In genomic region chr4:2793920-2794706, GRCh38 we compare ENCODE assay signal across 8 cellular contexts. TPM values are rescaled to one million over a fixed set of nuclear protein-coding genes. Genes with fewer than 3 reads are reported as not detected.
DNase-seq lines count a peak whose midpoint lies in the region; ATAC-seq and TF ChIP-seq lines count a peak whose summit lies in the region.

No MANE protein-coding gene starts in this region.

- H3K9me3 ChIP-seq in HUES64 (ENCODE audit: insufficient read depth, low read depth, low read length) = no peaks in the 10 kb centered on the region
- no peaks in the 10 kb centered on the region for H3K9me3 ChIP-seq in heart left ventricle
- no peaks in the 10 kb centered on the region for H3K9me3 ChIP-seq in gastrocnemius medialis

- no peak for TF ChIP-seq POLR2A in heart left ventricle (IDR thresholded peaks at IDR 0.05)
- no peak for TF ChIP-seq POLR2A in gastrocnemius medialis (IDR thresholded peaks at IDR 0.05)

- 80% methylated on average over 14 of the region's 14 CpGs for WGBS in HUES64
- whole genome bisulfite sequencing in heart left ventricle, 4 donors = 11 to 35% (median 18%) methylated on average over 7 to 14 of the region's 14 CpGs

- peak overlapping the region; percentile 88 for H3K4me3 Mint-ChIP-seq in activated T-helper 1 cell treated with anti-CD3 and anti-CD28 coated beads, Interleukin-12 subunit alpha, Interleukin-12 subunit beta, Interleukin-2, Interleukin-4 antibody, amounts not matched to agents 30 ng/mL and 10 ng/mL and 1 ng/mL, durations not matched to agents 14 hours and 24 hours and 36 hours

- peak overlapping the region; percentile 52 for H3K27ac Mint-ChIP-seq in activated T-helper 1 cell treated with anti-CD3 and anti-CD28 coated beads, Interleukin-12 subunit alpha, Interleukin-12 subunit beta, Interleukin-2, Interleukin-4 antibody, amounts not matched to agents 30 ng/mL and 10 ng/mL and 1 ng/mL, durations not matched to agents 14 hours and 24 hours and 36 hours

- intact Hi-C loops in activated T-helper 1 cell treated with anti-CD3 and anti-CD28 coated beads, Interleukin-12 subunit alpha, Interleukin-12 subunit beta, Interleukin-2, Interleukin-4 antibody, amounts not matched to agents 30 ng/mL and 10 ng/mL and 1 ng/mL, durations not matched to agents 14 hours and 24 hours and 36 hours (cut with micrococcal nuclease) = no loop called here
- intact Hi-C loops in heart left ventricle (cut with DNase I) = loop anchor here in 1 of 10 donors (5.0 kb wide), 1 partner anchor 37 kb away; the partner anchor contains the start of gene TNIP2
- intact Hi-C loops in gastrocnemius medialis (cut with DNase I; ENCODE audit: low total_unique reads) = no loop called here

- peaks cover 58% of the 10 kb centered on the region for H3K4me1 Mint-ChIP-seq in activated T-helper 1 cell treated with anti-CD3 and anti-CD28 coated beads, Interleukin-12 subunit alpha, Interleukin-12 subunit beta, Interleukin-2, Interleukin-4 antibody, amounts not matched to agents 30 ng/mL and 10 ng/mL and 1 ng/mL, durations not matched to agents 14 hours and 24 hours and 36 hours (ENCODE audit: low read depth)

- H3K27me3 ChIP-seq in HUES64 (ENCODE audit: insufficient read depth, low read length) (peaks cover 25% of the 10 kb centered on the region), heart left ventricle (no peaks in the 10 kb centered on the region), gastrocnemius medialis (no peaks in the 10 kb centered on the region)

- H3K9ac ChIP-seq in HUES64 (ENCODE audit: low read depth, low read length) = no peak overlapping the region; the same call in 1 of the 2 replicates

- H3K27ac ChIP-seq in HUES64 (ENCODE audit: low read depth, low read length) (no peak overlapping the region), heart left ventricle (peak overlapping the region; percentile 37 to 96 (median 80)), gastrocnemius medialis (peak overlapping the region in 3 of 4 donors; percentile 48 to 53 (median 51))

- no peaks in the 10 kb centered on the region for H3K27me3 Mint-ChIP-seq in activated T-helper 1 cell treated with anti-CD3 and anti-CD28 coated beads, Interleukin-12 subunit alpha, Interleukin-12 subunit beta, Interleukin-2, Interleukin-4 antibody, amounts not matched to agents 30 ng/mL and 10 ng/mL and 1 ng/mL, durations not matched to agents 14 hours and 24 hours and 36 hours (ENCODE audit: insufficient read depth)

- H3K9me3 Mint-ChIP-seq in activated T-helper 1 cell treated with anti-CD3 and anti-CD28 coated beads, Interleukin-12 subunit alpha, Interleukin-12 subunit beta, Interleukin-2, Interleukin-4 antibody, amounts not matched to agents 30 ng/mL and 10 ng/mL and 1 ng/mL, durations not matched to agents 14 hours and 24 hours and 36 hours = no peaks in the 10 kb centered on the region

- H3K36me3 ChIP-seq in HUES64 (ENCODE audit: insufficient read depth, low read length) (no peaks in the 10 kb centered on the region), heart left ventricle (peaks cover 0 to 13% (median 0%) of the 10 kb centered on the region in 9 donors), gastrocnemius medialis (no peaks in the 10 kb centered on the region)

- DNase-seq in AG10803 (ENCODE audit: low read depth) (peak; percentile 68), heart left ventricle (peak; percentile 54 to 81 (median 78)), gastrocnemius medialis (peak in 1 of 2 donors; percentile 24), SK-N-DZ (ENCODE audit: low spot score) (no peak), SW 1271 (lab: John Stamatoyannopoulos, UW) (no peak)
- DNase-seq in activated T-helper 1 cell treated with anti-CD3 and anti-CD28 coated beads, Interleukin-12 subunit alpha, Interleukin-12 subunit beta, Interleukin-2, Interleukin-4 antibody, amounts not matched to agents 30 ng/mL and 10 ng/mL and 1 ng/mL, durations not matched to agents 14 hours and 24 hours and 36 hours (ENCODE audit: low spot score) = no peak

- H3K4me3 ChIP-seq in AG10803 (ENCODE audit: low read length) (peak overlapping the region; percentile 72), HUES64 (ENCODE audit: low read length) (peak overlapping the region; percentile 49), heart left ventricle (peak overlapping the region; percentile 37 to 93 (median 78)), gastrocnemius medialis (peak overlapping the region; percentile 61 to 80 (median 70))

- TF ChIP-seq CTCF in AG10803 (conservative IDR thresholded peaks at IDR 0.05; ENCODE audit: low read length) (no peak), heart left ventricle (IDR thresholded peaks at IDR 0.05) (no peak), gastrocnemius medialis (IDR thresholded peaks at IDR 0.05 in 4 of 5, conservative IDR thresholded peaks at IDR 0.05 in 1 of 5) (no peak)

- H3K4me1 ChIP-seq in HUES64 (ENCODE audit: insufficient read depth, low read length) = no peaks in the 10 kb centered on the region
- peaks cover 41 to 82% (median 66%) of the 10 kb centered on the region in 12 donors for H3K4me1 ChIP-seq in heart left ventricle
- peaks cover 21% of the 10 kb centered on the region in 2 donors for H3K4me1 ChIP-seq in gastrocnemius medialis

- H3K36me3 Mint-ChIP-seq in activated T-helper 1 cell treated with anti-CD3 and anti-CD28 coated beads, Interleukin-12 subunit alpha, Interleukin-12 subunit beta, Interleukin-2, Interleukin-4 antibody, amounts not matched to agents 30 ng/mL and 10 ng/mL and 1 ng/mL, durations not matched to agents 14 hours and 24 hours and 36 hours (ENCODE audit: low read depth) = peaks cover 11% of the 10 kb centered on the region

- in situ Hi-C loops in gastrocnemius medialis (cut with MboI; ENCODE audit: low sequenced_read_pairs in 4 of 4) = no loop called here

- ATAC-seq in heart left ventricle (peak; percentile 25 to 39 (median 34)), gastrocnemius medialis (peak; percentile 7 to 20), HG03354 (IDR thresholded peaks at IDR 0.05; ENCODE audit: poor library complexity, severe bottlenecking, unreplicated experiment) (no peak)

RNA-seq across cellular contexts. Expression of gene SH3BP2, which starts 1.2 kb away (rescaled TPM):
- polyA plus RNA-seq in HUES64 (2013, experiment 1 of 2) = 11.2 TPM
- polyA plus RNA-seq in HUES64 (2013, experiment 2 of 2) = 14.6 TPM
- total RNA-seq in activated T-helper 1 cell treated with anti-CD3 and anti-CD28 coated beads, Interleukin-12 subunit alpha, Interleukin-12 subunit beta, Interleukin-2, Interleukin-4 antibody, amounts not matched to agents 30 ng/mL and 10 ng/mL and 1 ng/mL, durations not matched to agents 14 hours and 24 hours and 36 hours = 96.7 and 99.7 TPM in 2 replicates
- total RNA-seq in heart left ventricle = 10 to 100 TPM; 10.4 to 70.2 (median 23.5) TPM
- polyA plus RNA-seq in heart left ventricle = 10 to 100 TPM; 17.1 to 24.5 TPM
- 10 to 100 TPM in 3 of 4 donors, 1 to 10 TPM in 1; 4.8 to 21.5 (median 12.0) TPM for total RNA-seq in gastrocnemius medialis
- polyA plus RNA-seq in SK-N-DZ (2014; cell fraction: cytosol; rRNA removed) = 13.8 and 27.4 TPM in 2 replicates
- polyA plus RNA-seq in SK-N-DZ (2014; cell fraction: nucleus; rRNA removed) = 99.4 and 107 TPM in 2 replicates

RNA-seq across cellular contexts. Expression of gene TNIP2, which starts 38.0 kb away (rescaled TPM):
- 27.5 TPM for polyA plus RNA-seq in HUES64 (2013, experiment 1 of 2)
- 26.4 TPM for polyA plus RNA-seq in HUES64 (2013, experiment 2 of 2)
- 96.2 and 98.6 TPM in 2 replicates for total RNA-seq in activated T-helper 1 cell treated with anti-CD3 and anti-CD28 coated beads, Interleukin-12 subunit alpha, Interleukin-12 subunit beta, Interleukin-2, Interleukin-4 antibody, amounts not matched to agents 30 ng/mL and 10 ng/mL and 1 ng/mL, durations not matched to agents 14 hours and 24 hours and 36 hours
- total RNA-seq in heart left ventricle (10 to 100 TPM; 12.6 to 94.5 (median 23.4) TPM), gastrocnemius medialis (10 to 100 TPM; 36.1 to 81.9 (median 66.5) TPM)
- polyA plus RNA-seq in heart left ventricle = 10 to 100 TPM; 21.7 to 37.3 TPM
- 19.7 and 22.6 TPM in 2 replicates for polyA plus RNA-seq in SK-N-DZ (2014; cell fraction: cytosol; rRNA removed)
- polyA plus RNA-seq in SK-N-DZ (2014; cell fraction: nucleus; rRNA removed) = 59.4 and 67.8 TPM in 2 replicates

RNA-seq across cellular contexts. Expression of gene ADD1, which starts 49.5 kb away (rescaled TPM):
- 141 TPM for polyA plus RNA-seq in HUES64 (2013, experiment 1 of 2)
- polyA plus RNA-seq in HUES64 (2013, experiment 2 of 2) = 132 TPM
- 200 and 203 TPM in 2 replicates for total RNA-seq in activated T-helper 1 cell treated with anti-CD3 and anti-CD28 coated beads, Interleukin-12 subunit alpha, Interleukin-12 subunit beta, Interleukin-2, Interleukin-4 antibody, amounts not matched to agents 30 ng/mL and 10 ng/mL and 1 ng/mL, durations not matched to agents 14 hours and 24 hours and 36 hours
- total RNA-seq in heart left ventricle = 100 to 1,000 TPM; 179 to 275 (median 215) TPM
- polyA plus RNA-seq in heart left ventricle = 100 to 1,000 TPM; 193 to 269 TPM
- 100 to 1,000 TPM; 144 to 255 (median 178) TPM for total RNA-seq in gastrocnemius medialis
- polyA plus RNA-seq in SK-N-DZ (2014; cell fraction: cytosol; rRNA removed) = 101 and 103 TPM in 2 replicates
- polyA plus RNA-seq in SK-N-DZ (2014; cell fraction: nucleus; rRNA removed) = 125 and 189 TPM in 2 replicates

Comparison
In these comparisons a context has a peak if more than half of its experiments do, and no peak if none do; other contexts are left out.
1. DNase-seq: peak in AG10803 (single experiment) and heart left ventricle (5 of 5); none in activated T-helper 1 cell treated with anti-CD3 and anti-CD28 coated beads, Interleukin-12 subunit alpha, Interleukin-12 subunit beta, Interleukin-2, Interleukin-4 antibody, amounts not matched to agents 30 ng/mL and 10 ng/mL and 1 ng/mL, durations not matched to agents 14 hours and 24 hours and 36 hours (single experiment), SK-N-DZ (single experiment) and SW 1271 (0 of 2).
2. Peak in every context shown above with its lines, with median percentiles within 50 percentile points of each other: H3K4me3 ChIP-seq.